Comparison of ENCODE assay signal across 25 cellular contexts in the genomic region with DNA sequence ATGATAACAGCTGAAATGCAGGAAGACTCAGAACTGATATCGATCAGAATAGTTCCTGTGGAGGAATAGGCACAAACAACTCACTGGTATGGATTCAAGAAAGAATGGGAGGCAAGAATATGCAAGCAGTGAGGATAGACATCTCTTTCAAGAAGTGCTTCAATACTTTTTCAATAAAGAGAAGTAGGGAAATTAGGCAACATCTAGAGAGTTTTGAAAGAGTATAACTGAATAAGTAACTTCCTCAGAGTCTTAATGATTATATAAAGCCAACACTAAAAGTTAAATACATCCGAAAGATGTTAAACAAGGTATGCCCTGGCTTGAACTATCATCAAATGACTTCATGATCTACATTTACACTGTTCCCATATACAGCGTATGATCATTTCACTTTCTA.
"Had no signal": no experiment of that assay in that cellular context is flagged by ENCODE, and none has a peak within 500 bp of the region (broad histone marks: within the 10 kb centered on the region; RNA-seq: fewer than 3 reads in every experiment).

No MANE protein-coding gene starts in this region.

- H3K79me2 ChIP-seq: hepatocyte had no signal

- H3K36me3 ChIP-seq: esophagus muscularis mucosa, left lung, neural progenitor cell, sigmoid colon had no signal

- H3K27me3 ChIP-seq: esophagus muscularis mucosa, hepatocyte, left lung, neural progenitor cell, sigmoid colon had no signal

- H3K4me1 ChIP-seq: esophagus muscularis mucosa, left lung, neural progenitor cell had no signal

- DNase-seq: activated B cell treated with CpG ODN at 0.5 μM for 24 hours; activated CD4-positive, alpha-beta T cell treated with anti-CD3 and anti-CD28 coated beads for 36 hours; activated CD4-positive, alpha-beta T cell treated with anti-CD3 and anti-CD28 coated beads, Interleukin-2, amount 50 U/mL, for 48 hours; activated CD8-positive, alpha-beta memory T cell treated with anti-CD3 and anti-CD28 coated beads, Interleukin-2, amount 50 U/mL, for 48 hours; activated naive CD4-positive, alpha-beta T cell treated with Interleukin-2 at 50 U/mL for 16 hours; activated naive CD8-positive, alpha-beta T cell treated with anti-CD3 and anti-CD28 coated beads for 36 hours; activated T-cell treated with anti-CD3 and anti-CD28 coated beads, Interleukin-2, amount 50 U/mL, for 4 hours; central memory CD4-positive, alpha-beta T cell; dermis blood vessel endothelial cell; effector memory CD4-positive, alpha-beta T cell; glutamatergic neuron; immature natural killer cell; kidney glomerular epithelial cell; left lung; naive thymus-derived CD4-positive, alpha-beta T cell; sigmoid colon; stimulated activated CD4-positive, alpha-beta T cell treated with anti-CD3 and anti-CD28 coated beads, Interleukin-15, amount 100 ng/mL, for 24 hours had no signal

- FAIRE-seq: astrocyte, frontal cortex, TTC549 had no signal

- H3K4me3 ChIP-seq: esophagus muscularis mucosa, hepatocyte, left lung, lung, neural progenitor cell, sigmoid colon, smooth muscle cell had no signal

- H3K9ac ChIP-seq: neural progenitor cell had no signal

- H3K4me2 ChIP-seq: hepatocyte, neural progenitor cell, smooth muscle cell had no signal

- H3K27ac ChIP-seq: esophagus muscularis mucosa, hepatocyte, left lung, neural progenitor cell, sigmoid colon had no signal
